12 cellular contexts compared by ENCODE assay signal in genomic region chr10:113096111-113097045, GRCh38.
DNase-seq lines count a peak whose midpoint lies in the region; FAIRE-seq and TF ChIP-seq lines count a peak whose summit lies in the region.
"Had no signal": no experiment of that assay in that cellular context is flagged by ENCODE, and none has a peak within 500 bp of the region (broad histone marks: within the 10 kb centered on the region; RNA-seq: fewer than 3 reads in every experiment).

No MANE protein-coding gene starts in this region.

- TF ChIP-seq EP300 in H1 (IDR thresholded peaks at IDR 0.05; ENCODE audit: borderline replicate concordance in 1 of 2, low read depth in 2 of 2, low read length in 2 of 2), result no peak
- no peak for TF ChIP-seq EP300 in transverse colon (IDR thresholded peaks at IDR 0.05; ENCODE audit: low read depth)

- H3K14ac ChIP-seq in H1 (ENCODE audit: insufficient read length) (no peak overlapping the region), mesenchymal stem cell (ENCODE audit: low read length in 2 of 2) (peak overlapping the region in 1 of 2 experiments; percentile 73)

- no peak overlapping the region for H2BK15ac ChIP-seq in H1 (ENCODE audit: low read length)
- H2BK15ac ChIP-seq in mesenchymal stem cell (ENCODE audit: low read depth, poor library complexity, severe bottlenecking), result no peak overlapping the region

- H2BK20ac ChIP-seq in H1 (ENCODE audit: low read length), result no peak overlapping the region

- in situ Hi-C loops in transverse colon (cut with MboI; ENCODE audit: low pct_ligation_motif_present in 1 of 4, low pct_unique_long_range_greater_than_20kb in 1 of 4, low sequenced_read_pairs in 3 of 4), result loop anchor here in 1 of 4 donors (25.0 kb wide), 1 partner anchor 134 kb away; the partner anchor contains the start of gene TCF7L2

- CTCF ChIA-PET in H1 (lab: Charles Lee; ENCODE audit: partially characterized antibody), result interaction anchor here (0.6 to 1.1 kb wide), 6 partner anchors 9 to 325 kb away, joined by 3 read pairs; no protein-coding TSS in a partner anchor

- H2BK12ac ChIP-seq in H1 (ENCODE audit: low read depth, low read length) (0 out of 2 replicates have a peak overlapping the region, but pooled peaks have one; percentile 23), mesenchymal stem cell (ENCODE audit: low read length in 2 of 2) (peak overlapping the region; percentile 73 to 82)

- H2AK5ac ChIP-seq in H1 (ENCODE audit: low read depth, low read length) (no peak overlapping the region), mesenchymal stem cell (ENCODE audit: low read length, severe bottlenecking) (peak overlapping the region; percentile 31)

- FAIRE-seq in H1 (lab: Jason Lieb, UNC), result no peak
- FAIRE-seq: islet of Langerhans had no signal

- H2BK5ac ChIP-seq in H1 (ENCODE audit: low read depth, low read length), result no peak overlapping the region
- no peak overlapping the region for H2BK5ac ChIP-seq in mesenchymal stem cell (ENCODE audit: low read depth, low read length, poor library complexity, severe bottlenecking)

- H3K9me3 ChIP-seq in HUES6 (ENCODE audit: control insufficient read depth, insufficient read depth, low read depth, low read length), result no peaks in the 10 kb centered on the region
- H3K9me3 ChIP-seq in H1 (ENCODE audit: insufficient read depth in 2 of 2, low read depth in 1 of 2, low read length in 1 of 2), result no peaks in the 10 kb centered on the region
- no peaks in the 10 kb centered on the region for H3K9me3 ChIP-seq in mesenchymal stem cell (ENCODE audit: control insufficient read depth, low read length)
- no peaks in the 10 kb centered on the region for H3K9me3 ChIP-seq in transverse colon

- 95% methylated on average over 12 of the region's 13 CpGs; no CpG with 5 or more reads in 1 of the 2 experiments for WGBS in H1 (ENCODE audit: extremely low coverage in 1 of 2, insufficient coverage in 1 of 2, insufficient read length in 1 of 2, insufficient replicate concordance in 2 of 2, low coverage in 1 of 2, low lambda C conversion rate in 2 of 2, missing lambda C conversion rate in 1 of 2), 2 experiments
- WGBS in mesenchymal stem cell, result 87% methylated on average over 13 of the region's 13 CpGs
- WGBS in transverse colon (ENCODE audit: low coverage in 1 of 2), 2 donors, result 74 to 81% methylated on average over 10 to 13 of the region's 13 CpGs

- H2AFZ ChIP-seq in H1 (ENCODE audit: low read length) (no peak overlapping the region), mesenchymal stem cell (ENCODE audit: low read depth, low read length) (no peak overlapping the region)

- peak overlapping the region; percentile 35 for H3K9ac ChIP-seq in HUES6 (ENCODE audit: low read length)
- H3K9ac ChIP-seq in H1 (replicated peaks in 1 of 4; ENCODE audit: extremely low read depth in 1 of 4, low read depth in 3 of 4, low read length in 3 of 4), result no peak overlapping the region
- peak overlapping the region; percentile 73 for H3K9ac ChIP-seq in mesenchymal stem cell (ENCODE audit: low read length)

- H3K23ac ChIP-seq in H1 (ENCODE audit: insufficient read length), result no peak overlapping the region
- H3K23ac ChIP-seq in mesenchymal stem cell (ENCODE audit: low read length in 2 of 2), result peak overlapping the region in 1 of 2 experiments; percentile 46

- no peak overlapping the region for H3K56ac ChIP-seq in H1 (replicated peaks; ENCODE audit: insufficient read length, low read depth, low read length)

- H4K5ac ChIP-seq in H1 (ENCODE audit: insufficient read length, low read depth, low read length), result no peak overlapping the region

- H3K27me3 ChIP-seq in HUES6 (ENCODE audit: control insufficient read depth, insufficient read depth, low read length) (no peaks in the 10 kb centered on the region), H1 (replicated peaks in 1 of 4; ENCODE audit: control insufficient read depth in 3 of 4, extremely low read depth in 1 of 4, insufficient read depth in 3 of 4, low read length in 3 of 4) (no peaks in the 10 kb centered on the region), mesenchymal stem cell (ENCODE audit: control insufficient read depth in 1 of 2, insufficient read depth in 1 of 2, low read length in 2 of 2) (no peaks in the 10 kb centered on the region), transverse colon (no peaks in the 10 kb centered on the region)

- no peak for DNase-seq in H1 (ENCODE audit: low read depth in 1 of 2, low spot score in 2 of 2)
- no peak for DNase-seq in mesenchymal stem cell
- DNase-seq in transverse colon, result no peak
- no peak for DNase-seq in central memory CD4-positive, alpha-beta T cell
- DNase-seq in retina, result no peak
- DNase-seq in NCI-H2081 treated with DMSO at 0.1 percent for 48 hours (lab: John Stamatoyannopoulos, UW), result no peak
- DNase-seq: DMS 273 treated with DMSO at 0.1 percent for 48 hours, erythroblast, NCI-H1930, T1000 had no signal

- H3K4me1 ChIP-seq in HUES6 (ENCODE audit: control insufficient read depth, insufficient read depth, low read length), result peaks cover 41% of the 10 kb centered on the region
- H3K4me1 ChIP-seq in H1 (replicated peaks in 1 of 4; ENCODE audit: control insufficient read depth in 3 of 4, insufficient read depth in 4 of 4, low read length in 3 of 4), result peaks cover 1 to 4% (median 3%) of the 10 kb centered on the region in 4 experiments; a peak in 4 of 7 replicates
- H3K4me1 ChIP-seq in mesenchymal stem cell (ENCODE audit: control insufficient read depth, insufficient read depth, low read depth, low read length), result peaks cover 38% of the 10 kb centered on the region
- H3K4me1 ChIP-seq in transverse colon, result peaks cover 20 to 57% (median 41%) of the 10 kb centered on the region in 4 donors

- H3K36me3 ChIP-seq in HUES6 (ENCODE audit: control insufficient read depth, insufficient read depth, low read length) (peaks cover 37% of the 10 kb centered on the region), H1 (ENCODE audit: control insufficient read depth in 2 of 4, insufficient read depth in 4 of 4, low read length in 3 of 4) (peaks cover 2 to 30% (median 7%) of the 10 kb centered on the region in 4 experiments; a peak in 4 of 8 replicates), mesenchymal stem cell (ENCODE audit: control insufficient read depth in 1 of 2, insufficient read depth in 2 of 2, low read depth in 1 of 2, low read length in 2 of 2) (peaks cover 17 to 31% of the 10 kb centered on the region in 2 experiments), transverse colon (no peaks in the 10 kb centered on the region)

- intact Hi-C loops in transverse colon (cut with DNase I; ENCODE audit: low total_unique reads), result no loop called here

- TF ChIP-seq CTCF in H1 (IDR thresholded peaks at IDR 0.05; ENCODE audit: control extremely low read depth in 1 of 3, insufficient read depth in 1 of 3, low read depth in 1 of 3, low read length in 3 of 3) (no peak), transverse colon (IDR thresholded peaks at IDR 0.05) (peak in 1 of 5 experiments; percentile 11)

- H3K4me2 ChIP-seq in H1 (ENCODE audit: insufficient read depth in 1 of 2, low read depth in 2 of 2, low read length in 2 of 2) (no peak overlapping the region), mesenchymal stem cell (ENCODE audit: low read length, poor library complexity, severe bottlenecking) (no peak overlapping the region)

- TF ChIP-seq RAD21 in H1 (IDR thresholded peaks at IDR 0.05 in 1 of 2, conservative IDR thresholded peaks at IDR 0.05 in 1 of 2; ENCODE audit: low read depth in 2 of 2, low read length in 2 of 2), result no peak

- POLR2A ChIA-PET in H1 (lab: Charles Lee; ENCODE audit: partially characterized antibody), result interaction anchor here (1.2 kb wide), 1 partner anchor 20 kb away, joined by 4 read pairs; no protein-coding TSS in a partner anchor

- no peak for TF ChIP-seq POLR2A in H1 (IDR thresholded peaks at IDR 0.05; ENCODE audit: control extremely low read depth in 1 of 2, low read depth in 2 of 2, low read length in 2 of 2)
- no peak for TF ChIP-seq POLR2A in transverse colon (IDR thresholded peaks at IDR 0.05)

- H3K23me2 ChIP-seq in H1 (ENCODE audit: low read depth, low read length), result no peaks in the 10 kb centered on the region

- H3K79me1 ChIP-seq in H1 (ENCODE audit: low read depth, low read length), result peaks cover 8% of the 10 kb centered on the region
- peaks cover 27% of the 10 kb centered on the region for H3K79me1 ChIP-seq in mesenchymal stem cell (replicated peaks; ENCODE audit: low read length, poor library complexity, severe bottlenecking)

- H3K27ac ChIP-seq in HUES6 (ENCODE audit: low read depth, low read length), result 0 out of 2 replicates have a peak overlapping the region, but pooled peaks have one; percentile 46
- 0 out of 2 replicates have a peak overlapping the region, but pooled peaks have one; percentile 19 for H3K27ac ChIP-seq in H1 (ENCODE audit: low read depth, low read length)
- H3K27ac ChIP-seq in mesenchymal stem cell (ENCODE audit: low read length, poor library complexity, severe bottlenecking), result no peak overlapping the region
- H3K27ac ChIP-seq in transverse colon, result peak overlapping the region in 3 of 4 donors; percentile 59 to 76 (median 64)

- H3K4ac ChIP-seq in H1 (replicated peaks; ENCODE audit: insufficient read length, low read depth, low read length) (no peak overlapping the region), mesenchymal stem cell (ENCODE audit: low read depth in 1 of 2, low read length in 2 of 2) (peak overlapping the region in 1 of 2 experiments; percentile 71)

- H2BK120ac ChIP-seq in H1 (replicated peaks; ENCODE audit: low read depth, low read length) (no peak overlapping the region), mesenchymal stem cell (ENCODE audit: low read depth, low read length) (no peak overlapping the region)

- peaks cover 0 to 81% of the 10 kb centered on the region in 2 experiments; a peak in 3 of 4 replicates for H3K79me2 ChIP-seq in H1 (ENCODE audit: control insufficient read depth in 1 of 2, insufficient read depth in 2 of 2, low read length in 2 of 2)

- H4K20me1 ChIP-seq in H1 (replicated peaks in 1 of 2; ENCODE audit: control insufficient read depth in 1 of 2, insufficient read depth in 2 of 2, low read length in 2 of 2), result peaks cover 3 to 7% of the 10 kb centered on the region in 2 experiments

- H3K18ac ChIP-seq in H1 (ENCODE audit: extremely low read depth, low read length), result no peak overlapping the region
- peak overlapping the region; percentile 1 to 87 for H3K18ac ChIP-seq in mesenchymal stem cell (ENCODE audit: low read depth in 1 of 2, low read length in 2 of 2)

- H4K91ac ChIP-seq in H1 (replicated peaks; ENCODE audit: insufficient read length, low read length) (no peak overlapping the region), mesenchymal stem cell (ENCODE audit: low read length) (peak overlapping the region; percentile 94)

- H3K4me3 ChIP-seq in HUES6 (ENCODE audit: low read depth, low read length) (no peak overlapping the region), H1 (ENCODE audit: extremely low read depth in 1 of 4, insufficient read depth in 2 of 4, low read depth in 3 of 4, low read length in 4 of 4) (no peak overlapping the region), mesenchymal stem cell (ENCODE audit: insufficient read depth in 1 of 2, low read depth in 1 of 2, low read length in 2 of 2) (no peak overlapping the region), transverse colon (no peak overlapping the region)

- H4K8ac ChIP-seq in H1 (ENCODE audit: extremely low read depth, insufficient read depth, low read length), result no peak overlapping the region
- H4K8ac ChIP-seq in mesenchymal stem cell (ENCODE audit: low read length), result peak overlapping the region; percentile 10

TF ChIP-seq in H1, 55 proteins besides CTCF, POLR2A, EP300 and RAD21 (continues in another document):
- no peak for TF ChIP-seq RBBP5 (IDR thresholded peaks at IDR 0.05; ENCODE audit: borderline replicate concordance, low read depth, low read length)

Comparison
In these comparisons a context has a peak if more than half of its experiments do, and no peak if none do; other contexts are left out.
1. H3K9ac ChIP-seq: peak in HUES6 (single experiment) and mesenchymal stem cell (single experiment); none in H1 (0 of 4).